9 cellular contexts compared by ENCODE assay signal in genomic region chr21:43703068-43703880, GRCh38. TPM values are rescaled to one million over a fixed set of nuclear protein-coding genes. Genes with fewer than 3 reads are reported as not detected.
DNase-seq lines count a peak whose midpoint lies in the region; ATAC-seq and TF ChIP-seq lines count a peak whose summit lies in the region.
"Had no signal": no experiment of that assay in that cellular context is flagged by ENCODE, and none has a peak within 500 bp of the region (broad histone marks: within the 10 kb centered on the region; RNA-seq: fewer than 3 reads in every experiment).

No MANE protein-coding gene starts in this region.

- H3K27ac Mint-ChIP-seq in activated CD8-positive, alpha-beta memory T cell treated with anti-CD3 and anti-CD28 coated beads, Interleukin-2, amount 10 ng/mL, durations not matched to agents 7 days and 5 days = no peak overlapping the region

- no peak for TF ChIP-seq CTCF in thoracic aorta (IDR thresholded peaks at IDR 0.05)

- no peaks in the 10 kb centered on the region for H3K27me3 ChIP-seq in thoracic aorta (replicated peaks; ENCODE audit: insufficient read depth)

- peak overlapping the region; percentile 47 for H3K4me3 ChIP-seq in thoracic aorta

- H3K4me3 Mint-ChIP-seq in activated CD8-positive, alpha-beta memory T cell treated with anti-CD3 and anti-CD28 coated beads, Interleukin-2, amount 10 ng/mL, durations not matched to agents 7 days and 5 days = peak overlapping the region; percentile 38

- no peaks in the 10 kb centered on the region for H3K9me3 Mint-ChIP-seq in activated CD8-positive, alpha-beta memory T cell treated with anti-CD3 and anti-CD28 coated beads, Interleukin-2, amount 10 ng/mL, durations not matched to agents 7 days and 5 days (ENCODE audit: low read depth)

- H3K4me1 Mint-ChIP-seq in activated CD8-positive, alpha-beta memory T cell treated with anti-CD3 and anti-CD28 coated beads, Interleukin-2, amount 10 ng/mL, durations not matched to agents 7 days and 5 days = peaks cover 38% of the 10 kb centered on the region

- peak overlapping the region; percentile 35 to 76 for H3K27ac ChIP-seq in thoracic aorta
- H3K27ac ChIP-seq: KMS-11 had no signal

- DNase-seq in activated CD8-positive, alpha-beta memory T cell treated with anti-CD3 and anti-CD28 coated beads, Interleukin-2, amount 10 ng/mL, durations not matched to agents 7 days and 5 days = peak; percentile 67
- DNase-seq in activated CD8-positive, alpha-beta memory T cell treated with anti-CD3 and anti-CD28 coated beads, Interleukin-2, amount 50 U/mL, for 48 hours = no peak
- DNase-seq in astrocyte of the hippocampus (ENCODE audit: low read depth, low spot score) (peak; percentile 50), left lobe of liver (ENCODE audit: low spot score) (no peak), thoracic aorta (ENCODE audit: low spot score) (no peak), amniotic stem cell (lab: John Stamatoyannopoulos, UW) (no peak), NCI-H82 (lab: John Stamatoyannopoulos, UW) (no peak)

- H3K36me3 ChIP-seq in thoracic aorta = no peaks in the 10 kb centered on the region

- H3K36me3 Mint-ChIP-seq in activated CD8-positive, alpha-beta memory T cell treated with anti-CD3 and anti-CD28 coated beads, Interleukin-2, amount 10 ng/mL, durations not matched to agents 7 days and 5 days = no peaks in the 10 kb centered on the region

- peaks cover 2% of the 10 kb centered on the region for H3K27me3 Mint-ChIP-seq in activated CD8-positive, alpha-beta memory T cell treated with anti-CD3 and anti-CD28 coated beads, Interleukin-2, amount 10 ng/mL, durations not matched to agents 7 days and 5 days

- no peak for ATAC-seq in activated CD8-positive, alpha-beta memory T cell treated with anti-CD3 and anti-CD28 coated beads, Interleukin-2, amount 10 ng/mL, durations not matched to agents 7 days and 5 days
- ATAC-seq in left lobe of liver (peak; percentile 32), thoracic aorta (ENCODE audit: insufficient number of reproducible peaks, low FRiP score, low read depth) (no peak), GM19452 (IDR thresholded peaks at IDR 0.05; ENCODE audit: unreplicated experiment) (no peak)

- H3K9me3 ChIP-seq in thoracic aorta = no peaks in the 10 kb centered on the region

- CTCF ChIA-PET in activated CD8-positive, alpha-beta memory T cell treated with anti-CD3 and anti-CD28 coated beads, Interleukin-2, amount 10 ng/mL, durations not matched to agents 7 days and 5 days (lab: Charles Lee) = interaction anchor here (1.6 kb wide), 1 partner anchor 87 kb away, joined by 3 read pairs; no protein-coding TSS in a partner anchor

- H3K4me1 ChIP-seq in thoracic aorta (ENCODE audit: control insufficient read depth in 1 of 2, low read depth in 2 of 2) = peaks cover 31 to 47% of the 10 kb centered on the region in 2 donors

RNA-seq across cellular contexts. Expression of gene PDXK, which starts 15.7 kb away (rescaled TPM):
- total RNA-seq in activated CD8-positive, alpha-beta memory T cell treated with anti-CD3 and anti-CD28 coated beads, Interleukin-2, amount 10 ng/mL, durations not matched to agents 7 days and 5 days = 10 to 100 TPM; 95.3 to 99.6 TPM
- total RNA-seq in left lobe of liver = 61.1 TPM
- total RNA-seq in thoracic aorta = 10 to 100 TPM; 52.4 to 64.7 TPM

RNA-seq across cellular contexts. Expression of gene RRP1B, which starts 43.9 kb away (rescaled TPM):
- total RNA-seq in activated CD8-positive, alpha-beta memory T cell treated with anti-CD3 and anti-CD28 coated beads, Interleukin-2, amount 10 ng/mL, durations not matched to agents 7 days and 5 days = 10 to 100 TPM; 49.1 to 50.4 TPM
- total RNA-seq in left lobe of liver = 7.7 TPM
- 10 to 100 TPM; 17.6 to 31.5 TPM for total RNA-seq in thoracic aorta

RNA-seq across cellular contexts. Expression of gene HSF2BP, which starts 44.0 kb away (rescaled TPM):
- under 1 TPM; 0.21 to 0.47 TPM for total RNA-seq in activated CD8-positive, alpha-beta memory T cell treated with anti-CD3 and anti-CD28 coated beads, Interleukin-2, amount 10 ng/mL, durations not matched to agents 7 days and 5 days
- total RNA-seq in left lobe of liver (0.20 TPM), thoracic aorta (under 1 TPM in 1 of 2 donors, not detected in 1; 0.78 TPM)

Comparison
In these comparisons a context has a peak if more than half of its experiments do, and no peak if none do; other contexts are left out.
1. DNase-seq: peak in activated CD8-positive, alpha-beta memory T cell treated with anti-CD3 and anti-CD28 coated beads, Interleukin-2, amount 10 ng/mL, durations not matched to agents 7 days and 5 days (single experiment) and astrocyte of the hippocampus (single experiment); none in activated CD8-positive, alpha-beta memory T cell treated with anti-CD3 and anti-CD28 coated beads, Interleukin-2, amount 50 U/mL, for 48 hours (single experiment), left lobe of liver (single experiment), thoracic aorta (single experiment), amniotic stem cell (single experiment) and NCI-H82 (single experiment).